30 cellular contexts compared by ENCODE assay signal in the genomic region with DNA sequence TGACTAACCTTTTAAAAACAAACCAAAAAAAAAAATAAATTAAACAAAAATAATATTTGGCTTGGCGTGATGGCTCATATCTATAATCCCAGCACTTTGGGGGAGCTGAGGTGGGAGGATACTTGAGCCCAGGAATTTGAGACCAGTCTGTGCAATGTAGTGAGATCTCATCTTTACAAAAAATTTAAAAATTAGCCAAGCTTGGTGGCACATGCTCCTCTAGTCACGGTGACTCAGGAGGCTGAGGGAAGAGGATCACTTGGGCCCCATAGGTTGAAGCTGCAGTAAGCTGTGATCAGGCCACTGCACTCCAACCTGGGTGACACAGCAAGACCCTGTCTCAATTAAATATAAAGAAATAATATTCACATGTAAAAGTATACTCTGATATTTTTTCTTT. TPM values are rescaled to one million over a fixed set of nuclear protein-coding genes. Genes with fewer than 3 reads are reported as not detected.
"Had no signal": no experiment of that assay in that cellular context is flagged by ENCODE, and none has a peak within 500 bp of the region (broad histone marks: within the 10 kb centered on the region; RNA-seq: fewer than 3 reads in every experiment).

No MANE protein-coding gene starts in this region.

- H3K4me3 Mint-ChIP-seq: activated B cell treated with CpG ODN at 0.5 μM for 24 hours; activated CD4-positive, alpha-beta T cell treated with anti-CD3 and anti-CD28 coated beads, Interleukin-2, amount 10 ng/mL, durations not matched to agents 24 days and 14 days; activated CD8-positive, alpha-beta memory T cell treated with anti-CD3 and anti-CD28 coated beads, Interleukin-2, amount 10 ng/mL, durations not matched to agents 7 days and 5 days; activated naive CD4-positive, alpha-beta T cell treated with anti-CD3 and anti-CD28 coated beads, Interleukin-2, amount 50 U/mL, for 24 hours; activated T-cell treated with anti-CD3 and anti-CD28 coated beads, Interleukin-2, amount 50 U/mL, for 24 hours; activated T-helper 1 cell treated with anti-CD3 and anti-CD28 coated beads, Interleukin-12 subunit alpha, Interleukin-12 subunit beta, Interleukin-2, Interleukin-4 antibody, amounts not matched to agents 30 ng/mL and 10 ng/mL and 1 ng/mL, durations not matched to agents 14 hours and 24 hours and 36 hours had no signal

- H3K27me3 Mint-ChIP-seq: activated B cell treated with CpG ODN at 0.5 μM for 24 hours; activated CD4-positive, alpha-beta T cell treated with anti-CD3 and anti-CD28 coated beads, Interleukin-2, amount 10 ng/mL, durations not matched to agents 24 days and 14 days; activated CD8-positive, alpha-beta memory T cell treated with anti-CD3 and anti-CD28 coated beads, Interleukin-2, amount 10 ng/mL, durations not matched to agents 7 days and 5 days; activated naive CD4-positive, alpha-beta T cell treated with anti-CD3 and anti-CD28 coated beads, Interleukin-2, amount 50 U/mL, for 24 hours; activated T-cell treated with anti-CD3 and anti-CD28 coated beads, Interleukin-2, amount 50 U/mL, for 24 hours had no signal

- H3K36me3 ChIP-seq: breast epithelium, SJSA1 had no signal

- H3K9me3 ChIP-seq: breast epithelium, SJSA1 had no signal

- H3K27ac Mint-ChIP-seq: activated B cell treated with CpG ODN at 0.5 μM for 24 hours; activated CD4-positive, alpha-beta T cell treated with anti-CD3 and anti-CD28 coated beads, Interleukin-2, amount 10 ng/mL, durations not matched to agents 24 days and 14 days; activated CD8-positive, alpha-beta memory T cell treated with anti-CD3 and anti-CD28 coated beads, Interleukin-2, amount 10 ng/mL, durations not matched to agents 7 days and 5 days; activated naive CD4-positive, alpha-beta T cell treated with anti-CD3 and anti-CD28 coated beads, Interleukin-2, amount 50 U/mL, for 24 hours; activated T-cell treated with anti-CD3 and anti-CD28 coated beads, Interleukin-2, amount 50 U/mL, for 24 hours; activated T-helper 1 cell treated with anti-CD3 and anti-CD28 coated beads, Interleukin-12 subunit alpha, Interleukin-12 subunit beta, Interleukin-2, Interleukin-4 antibody, amounts not matched to agents 30 ng/mL and 10 ng/mL and 1 ng/mL, durations not matched to agents 14 hours and 24 hours and 36 hours had no signal

- H3K4me3 ChIP-seq: breast epithelium, SJSA1 had no signal

- H3K4me1 ChIP-seq: breast epithelium, SJSA1 had no signal

- H3K9me3 Mint-ChIP-seq: activated B cell treated with CpG ODN at 0.5 μM for 24 hours; activated CD4-positive, alpha-beta T cell treated with anti-CD3 and anti-CD28 coated beads, Interleukin-2, amount 10 ng/mL, durations not matched to agents 24 days and 14 days; activated naive CD4-positive, alpha-beta T cell treated with anti-CD3 and anti-CD28 coated beads, Interleukin-2, amount 50 U/mL, for 24 hours; activated T-cell treated with anti-CD3 and anti-CD28 coated beads, Interleukin-2, amount 50 U/mL, for 24 hours; activated T-helper 1 cell treated with anti-CD3 and anti-CD28 coated beads, Interleukin-12 subunit alpha, Interleukin-12 subunit beta, Interleukin-2, Interleukin-4 antibody, amounts not matched to agents 30 ng/mL and 10 ng/mL and 1 ng/mL, durations not matched to agents 14 hours and 24 hours and 36 hours had no signal

- DNase-seq: activated B cell treated with CpG ODN at 0.5 μM for 24 hours; activated CD4-positive, alpha-beta T cell treated with anti-CD3 and anti-CD28 coated beads for 1 hour; activated CD4-positive, alpha-beta T cell treated with anti-CD3 and anti-CD28 coated beads, Interleukin-2, amount 10 ng/mL, durations not matched to agents 24 days and 14 days; activated CD4-positive, alpha-beta T cell treated with anti-CD3 and anti-CD28 coated beads, Interleukin-2, amount 50 U/mL, for 48 hours; activated CD8-positive, alpha-beta memory T cell treated with anti-CD3 and anti-CD28 coated beads, Interleukin-2, amount 10 ng/mL, durations not matched to agents 7 days and 5 days; activated effector memory CD4-positive, alpha-beta T cell treated with Interleukin-2 at 50 U/mL for 16 hours; activated naive CD4-positive, alpha-beta T cell; aorta; caudate nucleus; NCI-H1092 treated with DMSO at 0.1 percent for 48 hours; NCI-H1417 treated with DMSO at 0.1 percent for 48 hours; NCI-H1694; NCI-H2029; NCI-H345; NCI-H510A; NCI-H526 treated with DMSO at 0.1 percent for 48 hours; NCI-H82; OCI-M1; Right ventricle myocardium superior; T-helper 2 cell; T1000 had no signal

- ATAC-seq: activated CD8-positive, alpha-beta memory T cell treated with anti-CD3 and anti-CD28 coated beads, Interleukin-2, amount 10 ng/mL, durations not matched to agents 7 days and 5 days; Panc1 had no signal

- H3K27ac ChIP-seq: breast epithelium, RWPE1, SJSA1 had no signal

- H3K27me3 ChIP-seq: breast epithelium had no signal

RNA-seq across cellular contexts. Expression of gene GNGT2, which starts 12.2 kb away (rescaled TPM):
- total RNA-seq: cerebellum, LHCN-M2, SJSA1 had no signal

RNA-seq across cellular contexts. Expression of gene ABI3, which starts 12.3 kb away (rescaled TPM):
- total RNA-seq: LHCN-M2, SJSA1 had no signal

RNA-seq across cellular contexts. Expression of gene PHOSPHO1, which starts 32.4 kb away (rescaled TPM):
- total RNA-seq: activated B cell treated with CpG ODN at 0.5 μM for 24 hours; activated CD4-positive, alpha-beta T cell treated with anti-CD3 and anti-CD28 coated beads, Interleukin-2, amount 10 ng/mL, durations not matched to agents 24 days and 14 days; activated CD8-positive, alpha-beta memory T cell treated with anti-CD3 and anti-CD28 coated beads, Interleukin-2, amount 10 ng/mL, durations not matched to agents 7 days and 5 days; activated T-helper 1 cell treated with anti-CD3 and anti-CD28 coated beads, Interleukin-12 subunit alpha, Interleukin-12 subunit beta, Interleukin-2, Interleukin-4 antibody, amounts not matched to agents 30 ng/mL and 10 ng/mL and 1 ng/mL, durations not matched to agents 14 hours and 24 hours and 36 hours had no signal
